ENCODE assay signal across 1 cellular context in the genomic region with DNA sequence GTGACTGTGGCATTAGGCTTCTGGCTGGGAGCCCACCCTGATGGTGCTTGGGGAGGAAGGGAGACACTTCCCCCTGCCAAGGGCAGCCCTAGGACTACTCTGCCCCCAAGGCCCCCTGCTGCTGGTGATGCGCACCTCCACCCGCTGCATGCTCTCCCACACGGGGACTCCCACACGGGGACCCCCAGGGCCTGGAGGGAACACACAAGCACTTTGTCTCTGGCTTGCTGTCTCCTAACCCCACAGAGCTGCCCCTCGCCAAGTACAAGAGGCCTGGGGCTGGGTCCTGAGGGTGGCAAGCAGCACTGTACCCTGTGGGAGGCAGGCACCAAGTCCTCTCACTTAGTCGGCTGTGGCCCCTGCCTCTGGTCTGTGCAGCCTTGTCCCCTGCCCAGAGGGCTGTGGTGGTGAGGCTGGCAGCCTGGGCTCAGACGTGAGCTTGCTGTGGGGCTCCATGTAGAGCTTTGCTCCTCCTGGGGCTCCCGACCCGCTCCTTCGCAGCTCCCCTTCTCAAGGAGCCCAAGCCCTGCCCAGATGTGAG.
TF ChIP-seq lines count a peak whose summit lies in the region.

No MANE protein-coding gene starts in this region.

TF ChIP-seq in HepG2, 621 proteins besides CTCF, POLR2A, EP300 and RAD21 (continued from another document):
- TF ChIP-seq, protein P1, sequence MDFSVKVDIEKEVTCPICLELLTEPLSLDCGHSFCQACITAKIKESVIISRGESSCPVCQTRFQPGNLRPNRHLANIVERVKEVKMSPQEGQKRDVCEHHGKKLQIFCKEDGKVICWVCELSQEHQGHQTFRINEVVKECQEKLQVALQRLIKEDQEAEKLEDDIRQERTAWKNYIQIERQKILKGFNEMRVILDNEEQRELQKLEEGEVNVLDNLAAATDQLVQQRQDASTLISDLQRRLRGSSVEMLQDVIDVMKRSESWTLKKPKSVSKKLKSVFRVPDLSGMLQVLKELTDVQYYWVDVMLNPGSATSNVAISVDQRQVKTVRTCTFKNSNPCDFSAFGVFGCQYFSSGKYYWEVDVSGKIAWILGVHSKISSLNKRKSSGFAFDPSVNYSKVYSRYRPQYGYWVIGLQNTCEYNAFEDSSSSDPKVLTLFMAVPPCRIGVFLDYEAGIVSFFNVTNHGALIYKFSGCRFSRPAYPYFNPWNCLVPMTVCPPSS (IDR thresholded peaks at IDR 0.05): no peak
- TF ChIP-seq NFIC (IDR thresholded peaks at IDR 0.05; ENCODE audit: low read length): no peak
- no peak for TF ChIP-seq ISX (CRISPR knock-in tag; conservative IDR thresholded peaks at IDR 0.05)
- no peak for TF ChIP-seq ZNF569 (CRISPR knock-in tag; IDR thresholded peaks at IDR 0.05; ENCODE audit: borderline replicate concordance)
- no peak for TF ChIP-seq TMF1 (CRISPR knock-in tag; IDR thresholded peaks at IDR 0.05; ENCODE audit: low read depth)
- no peak for TF ChIP-seq TEAD2 (CRISPR knock-in tag; IDR thresholded peaks at IDR 0.05)
- no peak for TF ChIP-seq FOXA3 (CRISPR knock-in tag; IDR thresholded peaks at IDR 0.05)
- no peak for TF ChIP-seq JUN (CRISPR knock-in tag; IDR thresholded peaks at IDR 0.05)
- TF ChIP-seq, protein P2, sequence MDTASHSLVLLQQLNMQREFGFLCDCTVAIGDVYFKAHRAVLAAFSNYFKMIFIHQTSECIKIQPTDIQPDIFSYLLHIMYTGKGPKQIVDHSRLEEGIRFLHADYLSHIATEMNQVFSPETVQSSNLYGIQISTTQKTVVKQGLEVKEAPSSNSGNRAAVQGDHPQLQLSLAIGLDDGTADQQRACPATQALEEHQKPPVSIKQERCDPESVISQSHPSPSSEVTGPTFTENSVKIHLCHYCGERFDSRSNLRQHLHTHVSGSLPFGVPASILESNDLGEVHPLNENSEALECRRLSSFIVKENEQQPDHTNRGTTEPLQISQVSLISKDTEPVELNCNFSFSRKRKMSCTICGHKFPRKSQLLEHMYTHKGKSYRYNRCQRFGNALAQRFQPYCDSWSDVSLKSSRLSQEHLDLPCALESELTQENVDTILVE (CRISPR knock-in tag; IDR thresholded peaks at IDR 0.05): no peak
- TF ChIP-seq KAT8 (CRISPR knock-in tag; IDR thresholded peaks at IDR 0.05): no peak
- TF ChIP-seq HMG20B (CRISPR knock-in tag; conservative IDR thresholded peaks at IDR 0.05): no peak
- no peak for TF ChIP-seq KLF15 (CRISPR knock-in tag; IDR thresholded peaks at IDR 0.05; ENCODE audit: borderline replicate concordance)
- TF ChIP-seq, protein P3, sequence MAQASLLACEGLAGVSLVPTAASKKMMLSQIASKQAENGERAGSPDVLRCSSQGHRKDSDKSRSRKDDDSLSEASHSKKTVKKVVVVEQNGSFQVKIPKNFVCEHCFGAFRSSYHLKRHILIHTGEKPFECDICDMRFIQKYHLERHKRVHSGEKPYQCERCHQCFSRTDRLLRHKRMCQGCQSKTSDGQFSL (CRISPR knock-in tag; IDR thresholded peaks at IDR 0.05): no peak
